28 cellular contexts compared by ENCODE assay signal in genomic region chr1:25723250-25723880, GRCh38.
"Had no signal": no experiment of that assay in that cellular context is flagged by ENCODE, and none has a peak within 500 bp of the region (broad histone marks: within the 10 kb centered on the region; RNA-seq: fewer than 3 reads in every experiment).

No MANE protein-coding gene starts in this region.

- H3K27me3 ChIP-seq: breast epithelium, esophagus squamous epithelium, heart right ventricle, left lung, ovary, tibial nerve had no signal

- ATAC-seq: activated naive CD4-positive, alpha-beta T cell treated with anti-CD3 and anti-CD28 coated beads, Interleukin-2, amount 50 U/mL, for 72 hours; heart right ventricle; left lung; lower lobe of right lung; mucosa of descending colon had no signal

- H3K36me3 Mint-ChIP-seq: activated CD4-positive, alpha-beta memory T cell treated with anti-CD3 and anti-CD28 coated beads for 36 hours had no signal

- H3K36me3 ChIP-seq: breast epithelium, esophagus squamous epithelium, heart right ventricle, left lung, lower lobe of right lung, ovary, tibial nerve had no signal

- H3K27me3 Mint-ChIP-seq: activated CD4-positive, alpha-beta memory T cell treated with anti-CD3 and anti-CD28 coated beads for 36 hours; central memory CD8-positive, alpha-beta T cell had no signal

- DNase-seq: activated CD4-positive, alpha-beta memory T cell treated with anti-CD3 and anti-CD28 coated beads for 36 hours; activated CD4-positive, alpha-beta T cell treated with anti-CD3 and anti-CD28 coated beads, Interleukin-2, amount 10 ng/mL, durations not matched to agents 24 days and 14 days; activated CD4-positive, CD25-positive, alpha-beta regulatory T cell treated with anti-CD3 and anti-CD28 coated beads, Interleukin-2, amount 50 U/mL, for 72 hours; activated CD8-positive, alpha-beta memory T cell treated with anti-CD3 and anti-CD28 coated beads, Interleukin-2, amount 50 U/mL, for 4 hours; activated gamma-delta T cell treated with Interleukin-2 at 50 U/mL for 16 hours; activated T-cell treated with anti-CD3 and anti-CD28 coated beads, Interleukin-2, amount 50 U/mL, for 1 hour; endodermal cell; esophagus squamous epithelium; foreskin melanocyte; heart right ventricle; lower lobe of right lung; mucosa of descending colon; nephron progenitor cell; ovary; stimulated activated CD4-positive, alpha-beta T cell treated with anti-CD3 and anti-CD28 coated beads, Interleukin-15, amount 100 ng/mL, for 24 hours; stimulated activated naive CD4-positive, alpha-beta T cell treated with Interleukin-2 at 50 U/mL for 16 hours; T1000 had no signal

- H3K4me3 ChIP-seq: breast epithelium, esophagus squamous epithelium, heart right ventricle, left lung, lower lobe of right lung, mucosa of descending colon, ovary, smooth muscle cell, tibial nerve had no signal

- H3K27ac ChIP-seq: breast epithelium, epithelial cell of prostate, heart right ventricle, left lung, lower lobe of right lung, ovary, tibial nerve had no signal

- H3K4me3 Mint-ChIP-seq: activated CD4-positive, alpha-beta memory T cell treated with anti-CD3 and anti-CD28 coated beads for 36 hours; activated CD4-positive, alpha-beta T cell treated with anti-CD3 and anti-CD28 coated beads, Interleukin-2, amount 10 ng/mL, durations not matched to agents 24 days and 14 days; activated T-helper 1 cell treated with anti-CD3 and anti-CD28 coated beads, Interleukin-12 subunit alpha, Interleukin-12 subunit beta, Interleukin-2, Interleukin-4 antibody, amounts not matched to agents 30 ng/mL and 10 ng/mL and 1 ng/mL, durations not matched to agents 14 hours and 24 hours and 36 hours; central memory CD8-positive, alpha-beta T cell; dendritic cell treated with granulocyte-macrophage colony-stimulating factor and Interleukin-4, amounts not matched to agents 40 ng/mL and 50 ng/mL, for 4 days; endodermal cell; nephron progenitor cell; T-helper 1 cell treated with Interleukin-12 subunit alpha and Interleukin-12 subunit beta and Interleukin-4 antibody, amounts not matched to agents 30 μg/mL and 1 μg/mL, for 36 hours had no signal

- H3K4me2 ChIP-seq: smooth muscle cell had no signal

- H3K9me3 ChIP-seq: breast epithelium, esophagus squamous epithelium, heart right ventricle, left lung, lower lobe of right lung, mucosa of descending colon, ovary, tibial nerve had no signal

- H3K4me1 ChIP-seq: breast epithelium had no signal

- H3K9me3 Mint-ChIP-seq: activated CD4-positive, alpha-beta memory T cell treated with anti-CD3 and anti-CD28 coated beads for 36 hours; activated CD4-positive, alpha-beta T cell treated with anti-CD3 and anti-CD28 coated beads, Interleukin-2, amount 10 ng/mL, durations not matched to agents 24 days and 14 days; activated T-helper 1 cell treated with anti-CD3 and anti-CD28 coated beads, Interleukin-12 subunit alpha, Interleukin-12 subunit beta, Interleukin-2, Interleukin-4 antibody, amounts not matched to agents 30 ng/mL and 10 ng/mL and 1 ng/mL, durations not matched to agents 14 hours and 24 hours and 36 hours; central memory CD8-positive, alpha-beta T cell; dendritic cell treated with granulocyte-macrophage colony-stimulating factor and Interleukin-4, amounts not matched to agents 40 ng/mL and 50 ng/mL, for 4 days; endodermal cell had no signal

- H3K27ac Mint-ChIP-seq: activated CD4-positive, alpha-beta memory T cell treated with anti-CD3 and anti-CD28 coated beads for 36 hours; activated CD4-positive, alpha-beta T cell treated with anti-CD3 and anti-CD28 coated beads, Interleukin-2, amount 10 ng/mL, durations not matched to agents 24 days and 14 days; activated naive CD4-positive, alpha-beta T cell treated with anti-CD3 and anti-CD28 coated beads, Interleukin-2, amount 50 U/mL, for 72 hours; activated T-helper 1 cell treated with anti-CD3 and anti-CD28 coated beads, Interleukin-12 subunit alpha, Interleukin-12 subunit beta, Interleukin-2, Interleukin-4 antibody, amounts not matched to agents 30 ng/mL and 10 ng/mL and 1 ng/mL, durations not matched to agents 14 hours and 24 hours and 36 hours; dendritic cell treated with granulocyte-macrophage colony-stimulating factor and Interleukin-4, amounts not matched to agents 40 ng/mL and 50 ng/mL, for 4 days; endodermal cell; nephron progenitor cell; progenitor cell of endocrine pancreas; T-helper 1 cell treated with Interleukin-12 subunit alpha and Interleukin-12 subunit beta and Interleukin-4 antibody, amounts not matched to agents 30 μg/mL and 1 μg/mL, for 36 hours had no signal
